ENCODE assay signal across 8 cellular contexts in the genomic region with DNA sequence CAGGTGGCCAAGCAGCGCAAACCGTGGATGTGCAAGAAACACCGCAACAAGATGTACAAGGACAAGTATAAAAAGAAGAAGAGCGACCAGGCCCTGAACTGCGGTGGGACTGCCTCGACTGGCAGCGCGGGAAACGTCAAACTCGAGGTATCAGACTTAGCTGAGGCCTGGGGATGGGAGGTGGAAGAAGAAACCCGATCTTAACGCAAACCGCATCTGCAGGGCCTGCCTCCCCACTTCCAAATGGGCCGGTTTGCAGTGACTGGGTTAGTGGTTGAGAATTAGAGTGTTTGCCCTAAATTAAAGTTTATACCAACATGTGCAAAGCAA. TPM values are rescaled to one million over a fixed set of nuclear protein-coding genes. Genes with fewer than 3 reads are reported as not detected.
A peak's percentile ranks its signal among the peaks of the same experiment; 100 is the strongest.
DNase-seq lines count a peak whose midpoint lies in the region; ATAC-seq lines count a peak whose summit lies in the region.

No MANE protein-coding gene starts in this region.

- no peaks in the 10 kb centered on the region for H3K9me3 Mint-ChIP-seq in activated CD8-positive, alpha-beta memory T cell treated with anti-CD3 and anti-CD28 coated beads, Interleukin-2, amount 10 ng/mL, durations not matched to agents 7 days and 5 days (ENCODE audit: low read depth)

- CTCF ChIA-PET in activated CD8-positive, alpha-beta memory T cell treated with anti-CD3 and anti-CD28 coated beads, Interleukin-2, amount 10 ng/mL, durations not matched to agents 7 days and 5 days (lab: Charles Lee) = no interaction called here

- no peaks in the 10 kb centered on the region for H3K9me3 ChIP-seq in adipocyte (ENCODE audit: control insufficient read depth, low read length)

- H3K36me3 Mint-ChIP-seq in activated CD8-positive, alpha-beta memory T cell treated with anti-CD3 and anti-CD28 coated beads, Interleukin-2, amount 10 ng/mL, durations not matched to agents 7 days and 5 days = peaks cover 17% of the 10 kb centered on the region

- peak overlapping the region; percentile 89 for H3K4me3 ChIP-seq in adipocyte (ENCODE audit: low read length)

- DNase-seq in activated CD8-positive, alpha-beta memory T cell treated with anti-CD3 and anti-CD28 coated beads, Interleukin-2, amount 10 ng/mL, durations not matched to agents 7 days and 5 days = peak; percentile 71
- no peak for DNase-seq in activated CD8-positive, alpha-beta memory T cell treated with anti-CD3 and anti-CD28 coated beads for 24 hours
- DNase-seq in NCI-H526 treated with DMSO at 0.1 percent for 48 hours (lab: John Stamatoyannopoulos, UW) = peak; percentile 72
- peak; percentile 55 for DNase-seq in adipocyte (ENCODE audit: low read depth)
- peak; percentile 47 for DNase-seq in iris pigment epithelial cell (ENCODE audit: low read depth)
- peak; percentile 36 for DNase-seq in stimulated activated CD4-positive, alpha-beta T cell treated with anti-CD3 and anti-CD28 coated beads, Interleukin-1b, Interleukin-23, amount 100 ng/mL, for 48 hours
- no peak for DNase-seq in NCI-H1930 (lab: John Stamatoyannopoulos, UW)

- H3K27ac Mint-ChIP-seq in activated CD8-positive, alpha-beta memory T cell treated with anti-CD3 and anti-CD28 coated beads, Interleukin-2, amount 10 ng/mL, durations not matched to agents 7 days and 5 days = peak overlapping the region; percentile 98

- H3K4me3 Mint-ChIP-seq in activated CD8-positive, alpha-beta memory T cell treated with anti-CD3 and anti-CD28 coated beads, Interleukin-2, amount 10 ng/mL, durations not matched to agents 7 days and 5 days = peak overlapping the region; percentile 88

- H3K4me1 ChIP-seq in adipocyte (ENCODE audit: control insufficient read depth, insufficient read depth, low read length) = peaks cover 14% of the 10 kb centered on the region

- ATAC-seq in activated CD8-positive, alpha-beta memory T cell treated with anti-CD3 and anti-CD28 coated beads, Interleukin-2, amount 10 ng/mL, durations not matched to agents 7 days and 5 days = peak; percentile 20
- peak; percentile 10 for ATAC-seq in HG02798 (IDR thresholded peaks at IDR 0.05; ENCODE audit: poor library complexity, unreplicated experiment)

- H3K36me3 ChIP-seq in adipocyte (ENCODE audit: control insufficient read depth, insufficient read depth, low read length, severe bottlenecking) = peaks cover 1% of the 10 kb centered on the region

- H3K27me3 ChIP-seq in adipocyte (replicated peaks; ENCODE audit: control insufficient read depth, insufficient read depth, low read length) = no peaks in the 10 kb centered on the region

- H3K27me3 Mint-ChIP-seq in activated CD8-positive, alpha-beta memory T cell treated with anti-CD3 and anti-CD28 coated beads, Interleukin-2, amount 10 ng/mL, durations not matched to agents 7 days and 5 days = peaks cover 9% of the 10 kb centered on the region

- H3K4me1 Mint-ChIP-seq in activated CD8-positive, alpha-beta memory T cell treated with anti-CD3 and anti-CD28 coated beads, Interleukin-2, amount 10 ng/mL, durations not matched to agents 7 days and 5 days = peaks cover 52% of the 10 kb centered on the region

- H3K9ac ChIP-seq in adipocyte (ENCODE audit: low read length) = peak overlapping the region; percentile 83

RNA-seq across cellular contexts. Expression of a gene that starts 0.8 kb away (rescaled TPM):
- total RNA-seq in activated CD8-positive, alpha-beta memory T cell treated with anti-CD3 and anti-CD28 coated beads, Interleukin-2, amount 10 ng/mL, durations not matched to agents 7 days and 5 days = 10 to 100 TPM; 13.8 to 20.9 TPM

Comparison
In these comparisons a context has a peak if more than half of its experiments do, and no peak if none do; other contexts are left out.
1. DNase-seq: peak in activated CD8-positive, alpha-beta memory T cell treated with anti-CD3 and anti-CD28 coated beads, Interleukin-2, amount 10 ng/mL, durations not matched to agents 7 days and 5 days (single experiment), NCI-H526 treated with DMSO at 0.1 percent for 48 hours (single experiment), adipocyte (single experiment), iris pigment epithelial cell (single experiment) and stimulated activated CD4-positive, alpha-beta T cell treated with anti-CD3 and anti-CD28 coated beads, Interleukin-1b, Interleukin-23, amount 100 ng/mL, for 48 hours (single experiment); none in activated CD8-positive, alpha-beta memory T cell treated with anti-CD3 and anti-CD28 coated beads for 24 hours (single experiment) and NCI-H1930 (0 of 2).